ENCODE assay signal across 1 cellular context in the genomic region with DNA sequence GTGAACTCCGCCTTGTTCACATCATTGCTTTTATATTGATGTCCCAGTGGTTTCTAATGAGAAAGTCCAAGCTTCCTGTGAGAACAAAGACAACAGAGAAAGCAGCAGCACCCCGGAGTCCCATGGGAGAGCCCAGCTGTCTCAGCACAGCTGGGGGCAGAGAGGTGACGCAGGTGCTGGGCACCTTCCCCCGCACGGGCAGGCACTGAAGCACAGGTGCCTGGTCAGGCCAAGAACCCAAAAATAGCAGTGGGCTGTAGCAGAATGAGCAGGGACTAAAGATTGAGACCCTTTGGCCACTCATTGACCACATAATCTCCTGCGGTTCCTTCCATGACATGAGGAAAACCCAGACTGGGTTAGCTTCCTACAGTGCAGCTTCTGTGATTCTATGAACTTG.
A peak's percentile ranks its signal among the peaks of the same experiment; 100 is the strongest.
TF ChIP-seq lines count a peak whose summit lies in the region.

No MANE protein-coding gene starts in this region.

TF ChIP-seq in GM12878, 131 proteins besides CTCF, POLR2A, EP300 and RAD21 (continued from another document):
- TF ChIP-seq YBX1 (IDR thresholded peaks at IDR 0.05) (no peak), ZNF622 (IDR thresholded peaks at IDR 0.05) (no peak), RFX5 (IDR thresholded peaks at IDR 0.05; ENCODE audit: low read depth, low read length) (no peak), RUNX3 (IDR thresholded peaks at IDR 0.05; ENCODE audit: low read length) (peak; percentile 63; the same call in 1 of the 2 replicates), ZBED1 (IDR thresholded peaks at IDR 0.05; ENCODE audit: borderline replicate concordance) (no peak), CBX3 (IDR thresholded peaks at IDR 0.05; ENCODE audit: borderline replicate concordance, low read depth) (no peak), MEF2B (IDR thresholded peaks at IDR 0.05; ENCODE audit: partially characterized antibody, poor library complexity, severe bottlenecking) (peak; percentile 97), JUND (IDR thresholded peaks at IDR 0.05; ENCODE audit: low read depth, low read length) (no peak), TBL1XR1 (IDR thresholded peaks at IDR 0.05; ENCODE audit: low read depth, low read length) (no peak), POU2F2 (IDR thresholded peaks at IDR 0.05; ENCODE audit: borderline replicate concordance, low read depth, low read length) (0 out of 3 replicates have a peak, but pooled peaks have one; percentile 30), BCL11A (IDR thresholded peaks at IDR 0.05; ENCODE audit: low read depth, low read length) (0 out of 2 replicates have a peak, but pooled peaks have one; percentile 34)
- TF ChIP-seq, protein P1, sequence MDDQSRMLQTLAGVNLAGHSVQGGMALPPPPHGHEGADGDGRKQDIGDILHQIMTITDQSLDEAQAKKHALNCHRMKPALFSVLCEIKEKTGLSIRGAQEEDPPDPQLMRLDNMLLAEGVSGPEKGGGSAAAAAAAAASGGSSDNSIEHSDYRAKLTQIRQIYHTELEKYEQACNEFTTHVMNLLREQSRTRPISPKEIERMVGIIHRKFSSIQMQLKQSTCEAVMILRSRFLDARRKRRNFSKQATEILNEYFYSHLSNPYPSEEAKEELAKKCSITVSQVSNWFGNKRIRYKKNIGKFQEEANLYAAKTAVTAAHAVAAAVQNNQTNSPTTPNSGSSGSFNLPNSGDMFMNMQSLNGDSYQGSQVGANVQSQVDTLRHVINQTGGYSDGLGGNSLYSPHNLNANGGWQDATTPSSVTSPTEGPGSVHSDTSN (IDR thresholded peaks at IDR 0.05; ENCODE audit: insufficient replicate concordance, low read depth, low read length), result peak; percentile 53
- TF ChIP-seq, protein P2, sequence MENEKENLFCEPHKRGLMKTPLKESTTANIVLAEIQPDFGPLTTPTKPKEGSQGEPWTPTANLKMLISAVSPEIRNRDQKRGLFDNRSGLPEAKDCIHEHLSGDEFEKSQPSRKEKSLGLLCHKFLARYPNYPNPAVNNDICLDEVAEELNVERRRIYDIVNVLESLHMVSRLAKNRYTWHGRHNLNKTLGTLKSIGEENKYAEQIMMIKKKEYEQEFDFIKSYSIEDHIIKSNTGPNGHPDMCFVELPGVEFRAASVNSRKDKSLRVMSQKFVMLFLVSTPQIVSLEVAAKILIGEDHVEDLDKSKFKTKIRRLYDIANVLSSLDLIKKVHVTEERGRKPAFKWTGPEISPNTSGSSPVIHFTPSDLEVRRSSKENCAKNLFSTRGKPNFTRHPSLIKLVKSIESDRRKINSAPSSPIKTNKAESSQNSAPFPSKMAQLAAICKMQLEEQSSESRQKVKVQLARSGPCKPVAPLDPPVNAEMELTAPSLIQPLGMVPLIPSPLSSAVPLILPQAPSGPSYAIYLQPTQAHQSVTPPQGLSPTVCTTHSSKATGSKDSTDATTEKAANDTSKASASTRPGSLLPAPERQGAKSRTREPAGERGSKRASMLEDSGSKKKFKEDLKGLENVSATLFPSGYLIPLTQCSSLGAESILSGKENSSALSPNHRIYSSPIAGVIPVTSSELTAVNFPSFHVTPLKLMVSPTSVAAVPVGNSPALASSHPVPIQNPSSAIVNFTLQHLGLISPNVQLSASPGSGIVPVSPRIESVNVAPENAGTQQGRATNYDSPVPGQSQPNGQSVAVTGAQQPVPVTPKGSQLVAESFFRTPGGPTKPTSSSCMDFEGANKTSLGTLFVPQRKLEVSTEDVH (IDR thresholded peaks at IDR 0.05; ENCODE audit: low read depth, partially characterized antibody), result no peak
- TF ChIP-seq, protein P3, sequence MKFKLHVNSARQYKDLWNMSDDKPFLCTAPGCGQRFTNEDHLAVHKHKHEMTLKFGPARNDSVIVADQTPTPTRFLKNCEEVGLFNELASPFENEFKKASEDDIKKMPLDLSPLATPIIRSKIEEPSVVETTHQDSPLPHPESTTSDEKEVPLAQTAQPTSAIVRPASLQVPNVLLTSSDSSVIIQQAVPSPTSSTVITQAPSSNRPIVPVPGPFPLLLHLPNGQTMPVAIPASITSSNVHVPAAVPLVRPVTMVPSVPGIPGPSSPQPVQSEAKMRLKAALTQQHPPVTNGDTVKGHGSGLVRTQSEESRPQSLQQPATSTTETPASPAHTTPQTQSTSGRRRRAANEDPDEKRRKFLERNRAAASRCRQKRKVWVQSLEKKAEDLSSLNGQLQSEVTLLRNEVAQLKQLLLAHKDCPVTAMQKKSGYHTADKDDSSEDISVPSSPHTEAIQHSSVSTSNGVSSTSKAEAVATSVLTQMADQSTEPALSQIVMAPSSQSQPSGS (IDR thresholded peaks at IDR 0.05; ENCODE audit: low read length), result no peak
- TF ChIP-seq, protein P4, sequence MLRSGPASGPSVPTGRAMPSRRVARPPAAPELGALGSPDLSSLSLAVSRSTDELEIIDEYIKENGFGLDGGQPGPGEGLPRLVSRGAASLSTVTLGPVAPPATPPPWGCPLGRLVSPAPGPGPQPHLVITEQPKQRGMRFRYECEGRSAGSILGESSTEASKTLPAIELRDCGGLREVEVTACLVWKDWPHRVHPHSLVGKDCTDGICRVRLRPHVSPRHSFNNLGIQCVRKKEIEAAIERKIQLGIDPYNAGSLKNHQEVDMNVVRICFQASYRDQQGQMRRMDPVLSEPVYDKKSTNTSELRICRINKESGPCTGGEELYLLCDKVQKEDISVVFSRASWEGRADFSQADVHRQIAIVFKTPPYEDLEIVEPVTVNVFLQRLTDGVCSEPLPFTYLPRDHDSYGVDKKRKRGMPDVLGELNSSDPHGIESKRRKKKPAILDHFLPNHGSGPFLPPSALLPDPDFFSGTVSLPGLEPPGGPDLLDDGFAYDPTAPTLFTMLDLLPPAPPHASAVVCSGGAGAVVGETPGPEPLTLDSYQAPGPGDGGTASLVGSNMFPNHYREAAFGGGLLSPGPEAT (IDR thresholded peaks at IDR 0.05; ENCODE audit: low read depth), result no peak
- TF ChIP-seq, protein P5, sequence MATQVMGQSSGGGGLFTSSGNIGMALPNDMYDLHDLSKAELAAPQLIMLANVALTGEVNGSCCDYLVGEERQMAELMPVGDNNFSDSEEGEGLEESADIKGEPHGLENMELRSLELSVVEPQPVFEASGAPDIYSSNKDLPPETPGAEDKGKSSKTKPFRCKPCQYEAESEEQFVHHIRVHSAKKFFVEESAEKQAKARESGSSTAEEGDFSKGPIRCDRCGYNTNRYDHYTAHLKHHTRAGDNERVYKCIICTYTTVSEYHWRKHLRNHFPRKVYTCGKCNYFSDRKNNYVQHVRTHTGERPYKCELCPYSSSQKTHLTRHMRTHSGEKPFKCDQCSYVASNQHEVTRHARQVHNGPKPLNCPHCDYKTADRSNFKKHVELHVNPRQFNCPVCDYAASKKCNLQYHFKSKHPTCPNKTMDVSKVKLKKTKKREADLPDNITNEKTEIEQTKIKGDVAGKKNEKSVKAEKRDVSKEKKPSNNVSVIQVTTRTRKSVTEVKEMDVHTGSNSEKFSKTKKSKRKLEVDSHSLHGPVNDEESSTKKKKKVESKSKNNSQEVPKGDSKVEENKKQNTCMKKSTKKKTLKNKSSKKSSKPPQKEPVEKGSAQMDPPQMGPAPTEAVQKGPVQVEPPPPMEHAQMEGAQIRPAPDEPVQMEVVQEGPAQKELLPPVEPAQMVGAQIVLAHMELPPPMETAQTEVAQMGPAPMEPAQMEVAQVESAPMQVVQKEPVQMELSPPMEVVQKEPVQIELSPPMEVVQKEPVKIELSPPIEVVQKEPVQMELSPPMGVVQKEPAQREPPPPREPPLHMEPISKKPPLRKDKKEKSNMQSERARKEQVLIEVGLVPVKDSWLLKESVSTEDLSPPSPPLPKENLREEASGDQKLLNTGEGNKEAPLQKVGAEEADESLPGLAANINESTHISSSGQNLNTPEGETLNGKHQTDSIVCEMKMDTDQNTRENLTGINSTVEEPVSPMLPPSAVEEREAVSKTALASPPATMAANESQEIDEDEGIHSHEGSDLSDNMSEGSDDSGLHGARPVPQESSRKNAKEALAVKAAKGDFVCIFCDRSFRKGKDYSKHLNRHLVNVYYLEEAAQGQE (IDR thresholded peaks at IDR 0.05; ENCODE audit: low read depth, low read length), result no peak
TF ChIP-seq in GM12878: peak in this region for 21.
